ENCODE assay signal across 15 cellular contexts in genomic region chr4:18042754-18043153, GRCh38. TPM values are rescaled to one million over a fixed set of nuclear protein-coding genes. Genes with fewer than 3 reads are reported as not detected.
DNase-seq lines count a peak whose midpoint lies in the region; ATAC-seq, FAIRE-seq and TF ChIP-seq lines count a peak whose summit lies in the region.
"Had no signal": no experiment of that assay in that cellular context is flagged by ENCODE, and none has a peak within 500 bp of the region (broad histone marks: within the 10 kb centered on the region; RNA-seq: fewer than 3 reads in every experiment).

No MANE protein-coding gene starts in this region.

- H3K4me3 ChIP-seq in AG04450 (ENCODE audit: low read depth, low read length) = no peak overlapping the region
- H3K4me3 ChIP-seq in Panc1 (ENCODE audit: low read depth in 2 of 2, low read length in 2 of 2) = no peak overlapping the region
- H3K4me3 ChIP-seq in fibroblast of pulmonary artery (replicated peaks; ENCODE audit: low read depth, low read length) = no peak overlapping the region

- DNase-seq in AG04450 (ENCODE audit: low read depth, low spot score) = no peak
- DNase-seq in GM18507 (ENCODE audit: extremely low spot score, insufficient read length, low read depth) = no peak
- DNase-seq in Panc1 (ENCODE audit: low read depth, low spot score) = no peak
- DNase-seq in fibroblast of pulmonary artery (ENCODE audit: low read depth) = no peak
- DNase-seq in cerebellar nuclear complex (lab: John Stamatoyannopoulos, UW) = no peak
- DNase-seq in midbrain (lab: John Stamatoyannopoulos, UW) = no peak
- no peak for DNase-seq in NCI-H1694 (lab: John Stamatoyannopoulos, UW)
- DNase-seq: activated CD4-positive, alpha-beta memory T cell treated with anti-CD3 and anti-CD28 coated beads, Interleukin-2, amount 10 ng/mL, durations not matched to agents 7 days and 5 days; GOT3; mesenchymal stem cell; NCI-H2029; posterior cingulate gyrus; stimulated activated CD4-positive, alpha-beta T cell treated with anti-CD3 and anti-CD28 coated beads, Interleukin-2, amount 100 ng/mL, for 48 hours; stimulated activated naive CD4-positive, alpha-beta T cell had no signal

- POLR2A ChIA-PET in AG04450 (lab: Yijun Ruan, JAX) (no interaction called here), Panc1 (lab: Charles Lee) (no interaction called here)

- H3K9me3 ChIP-seq in AG04450 (ENCODE audit: control insufficient read depth, insufficient read depth, low read length) = no peaks in the 10 kb centered on the region
- no peaks in the 10 kb centered on the region for H3K9me3 ChIP-seq in Panc1 (ENCODE audit: control insufficient read depth, insufficient read depth, low read depth, low read length)

- no peak overlapping the region for H3K27ac ChIP-seq in AG04450 (ENCODE audit: low read depth, low read length)
- no peak overlapping the region for H3K27ac ChIP-seq in Panc1 (ENCODE audit: low read length)

- no peaks in the 10 kb centered on the region for H3K4me1 ChIP-seq in Panc1 (ENCODE audit: control insufficient read depth, insufficient read depth, low read length)

- no TSS peak for BruUV-seq in Panc1 (replicated peaks; lab: Mats Ljungman, UMichigan)

- H3K27me3 ChIP-seq in AG04450 (ENCODE audit: control insufficient read depth, insufficient read depth, low read length) = no peaks in the 10 kb centered on the region
- no peaks in the 10 kb centered on the region for H3K27me3 ChIP-seq in Panc1 (ENCODE audit: control insufficient read depth, insufficient read depth, low read length)

- intact Hi-C loops in Panc1 (cut with micrococcal nuclease; ENCODE audit: unreplicated experiment) = no loop called here

- FAIRE-seq in GM18507 (lab: Jason Lieb, UNC) = peak; percentile 9

- no peaks in the 10 kb centered on the region for H3K36me3 ChIP-seq in Panc1 (ENCODE audit: control insufficient read depth, insufficient read depth, low read length)

- CTCF ChIA-PET in AG04450 (lab: Charles Lee) (interaction anchor here (0.8 kb wide), 2 partner anchors 21 to 25 kb away, joined by 3 read pairs; no protein-coding TSS in a partner anchor), Panc1 (lab: Charles Lee) (no interaction called here)

- ATAC-seq in Panc1 (no peak), HG03135 (IDR thresholded peaks at IDR 0.05; ENCODE audit: unreplicated experiment) (no peak)

- TF ChIP-seq CTCF in AG04450 (IDR thresholded peaks at IDR 0.05; ENCODE audit: low read depth, low read length) (peak; percentile 34; the same call in 1 of the 2 replicates), Panc1 (IDR thresholded peaks at IDR 0.05) (peak; percentile 12; the same call in 1 of the 2 replicates), fibroblast of pulmonary artery (IDR thresholded peaks at IDR 0.05; ENCODE audit: low read length, missing control alignments) (peak; percentile 22)

- in situ Hi-C loops in Panc1 (cut with HindIII; ENCODE audit: low pct_unique_long_range_greater_than_20kb, low sequenced_read_pairs) = no loop called here

RNA-seq across cellular contexts. Expression of gene LCORL, which starts 21.2 kb away (rescaled TPM):
- 4.3 and 7.2 TPM in 2 replicates for polyA plus RNA-seq in AG04450 (2011; rRNA removed)
- polyA minus RNA-seq in AG04450 (2011; rRNA and poly(A)+ RNA removed) = 5.7 and 9.1 TPM in 2 replicates
- 17.5 TPM for total RNA-seq in Panc1 (2021; ENCODE audit: unreplicated experiment)
- 6.4 TPM for polyA plus RNA-seq in Panc1 (2012; ENCODE audit: insufficient read length)
